Comparison of ENCODE assay signal across 29 cellular contexts in the genomic region with DNA sequence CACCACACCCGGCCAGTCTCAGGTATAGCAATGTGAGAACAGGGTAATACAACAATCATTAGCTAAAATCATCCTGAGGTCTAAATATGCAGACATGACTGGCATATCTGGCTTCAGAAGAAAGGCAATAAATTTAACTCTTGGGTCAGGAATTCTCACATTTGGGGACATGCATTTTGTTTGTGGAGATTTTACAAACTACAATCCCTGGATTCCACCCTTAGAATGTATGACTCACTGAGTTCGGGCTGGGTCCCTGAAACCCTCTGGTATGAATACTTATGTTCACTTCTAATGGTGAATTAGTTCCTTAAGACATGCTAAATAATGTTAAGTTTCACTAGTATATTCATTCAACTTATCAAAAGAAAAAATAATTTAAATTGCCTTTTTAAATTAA.
DNase-seq lines count a peak whose midpoint lies in the region; ATAC-seq, FAIRE-seq and TF ChIP-seq lines count a peak whose summit lies in the region.
"Had no signal": no experiment of that assay in that cellular context is flagged by ENCODE, and none has a peak within 500 bp of the region (broad histone marks: within the 10 kb centered on the region; RNA-seq: fewer than 3 reads in every experiment).

No MANE protein-coding gene starts in this region.

- intact Hi-C loops in left ventricle myocardium superior (cut with micrococcal nuclease) = no loop called here
- intact Hi-C loops in activated CD4-positive, alpha-beta T cell treated with anti-CD3 and anti-CD28 coated beads, Interleukin-2, amount 10 ng/mL, durations not matched to agents 24 days and 14 days (cut with micrococcal nuclease) = no loop called here

- H3K36me3 Mint-ChIP-seq in activated T-cell treated with anti-CD3 and anti-CD28 coated beads, Interleukin-2, amount 50 U/mL, for 4 hours (ENCODE audit: insufficient read depth) = no peaks in the 10 kb centered on the region
- H3K36me3 Mint-ChIP-seq in activated CD4-positive, alpha-beta T cell treated with anti-CD3 and anti-CD28 coated beads, Interleukin-2, amount 10 ng/mL, durations not matched to agents 24 days and 14 days (ENCODE audit: low read depth) = no peaks in the 10 kb centered on the region
- H3K36me3 Mint-ChIP-seq: IgD-negative memory B cell had no signal

- H3K27me3 Mint-ChIP-seq in activated T-cell treated with anti-CD3 and anti-CD28 coated beads, Interleukin-2, amount 50 U/mL, for 4 hours (ENCODE audit: low read depth) = peaks cover 38% of the 10 kb centered on the region
- H3K27me3 Mint-ChIP-seq in activated CD4-positive, alpha-beta T cell treated with anti-CD3 and anti-CD28 coated beads, Interleukin-2, amount 10 ng/mL, durations not matched to agents 24 days and 14 days = peaks cover 56% of the 10 kb centered on the region

- peaks cover 38% of the 10 kb centered on the region for H3K36me3 ChIP-seq in SJSA1
- no peaks in the 10 kb centered on the region for H3K36me3 ChIP-seq in MM.1S (replicated peaks; ENCODE audit: insufficient read depth, low read length)
- H3K36me3 ChIP-seq: esophagus squamous epithelium, left lung, prostate gland, tibial artery had no signal

- peak; percentile 43 for FAIRE-seq in H54 (lab: Jason Lieb, UNC)
- FAIRE-seq: GM18507 had no signal

- no peak overlapping the region for H2AFZ ChIP-seq in MM.1S (ENCODE audit: low read length)
- H2AFZ ChIP-seq: PC-9 had no signal

- no peaks in the 10 kb centered on the region for H4K20me1 ChIP-seq in MM.1S (ENCODE audit: insufficient read depth, low read length)

- H3K4me3 ChIP-seq in SJSA1 = no peak overlapping the region
- no peak overlapping the region for H3K4me3 ChIP-seq in MM.1S (ENCODE audit: low read length)
- H3K4me3 ChIP-seq: esophagus squamous epithelium, left lung, PC-9, prostate gland, SK-N-MC, skin epidermis, tibial artery had no signal

- H3K4me2 ChIP-seq in MM.1S (ENCODE audit: low read depth, low read length) = no peak overlapping the region
- H3K4me2 ChIP-seq: PC-9 had no signal

- no peak for TF ChIP-seq CTCF in MM.1S (IDR thresholded peaks at IDR 0.05; ENCODE audit: low read length)

- H3K4me1 ChIP-seq in SJSA1 (replicated peaks) (peaks cover 21% of the 10 kb centered on the region), MM.1S (ENCODE audit: low read length) (no peaks in the 10 kb centered on the region)
- H3K4me1 ChIP-seq: prostate gland had no signal

- no peak for TF ChIP-seq POLR2A in H54 (IDR thresholded peaks at IDR 0.05; ENCODE audit: low read depth, low read length)

- H3K27me3 ChIP-seq in SJSA1 (replicated peaks) = no peaks in the 10 kb centered on the region
- H3K27me3 ChIP-seq in MM.1S (replicated peaks; ENCODE audit: insufficient read depth, low read length) = no peaks in the 10 kb centered on the region

- H3K79me2 ChIP-seq in MM.1S (ENCODE audit: low read length) = no peaks in the 10 kb centered on the region

- H3K4me3 Mint-ChIP-seq in activated T-cell treated with anti-CD3 and anti-CD28 coated beads, Interleukin-2, amount 50 U/mL, for 4 hours = no peak overlapping the region
- no peak overlapping the region for H3K4me3 Mint-ChIP-seq in activated CD4-positive, alpha-beta T cell treated with anti-CD3 and anti-CD28 coated beads, Interleukin-2, amount 10 ng/mL, durations not matched to agents 24 days and 14 days
- H3K4me3 Mint-ChIP-seq: activated CD8-positive, alpha-beta T cell treated with anti-CD3 and anti-CD28 coated beads, Interleukin-2, amount 10 ng/mL, durations not matched to agents 7 days and 5 days; activated T-cell treated with anti-CD3 and anti-CD28 coated beads, Interleukin-2, amount 50 U/mL, for 24 hours; B cell; IgD-negative memory B cell had no signal

- H3K9ac ChIP-seq in MM.1S (ENCODE audit: low read length) = no peak overlapping the region

- no peaks in the 10 kb centered on the region for H3K9me2 ChIP-seq in MM.1S (replicated peaks; ENCODE audit: insufficient read depth, low read length)

- H3F3A ChIP-seq in MM.1S (ENCODE audit: insufficient read depth, low read length) = no peaks in the 10 kb centered on the region

- no peak for ATAC-seq in left ventricle myocardium superior
- no peak for ATAC-seq in activated T-cell treated with anti-CD3 and anti-CD28 coated beads, Interleukin-2, amount 50 U/mL, for 4 hours
- ATAC-seq: activated CD8-positive, alpha-beta T cell treated with anti-CD3 and anti-CD28 coated beads, Interleukin-2, amount 10 ng/mL, durations not matched to agents 7 days and 5 days; left lung had no signal

- H3K9me3 ChIP-seq in SJSA1 (replicated peaks) = no peaks in the 10 kb centered on the region
- H3K9me3 ChIP-seq in MM.1S (replicated peaks; ENCODE audit: insufficient read depth, low read length) = no peaks in the 10 kb centered on the region
- H3K9me3 ChIP-seq: esophagus squamous epithelium, left lung, prostate gland, tibial artery had no signal

- no peaks in the 10 kb centered on the region for H3K9me3 Mint-ChIP-seq in activated T-cell treated with anti-CD3 and anti-CD28 coated beads, Interleukin-2, amount 50 U/mL, for 4 hours
- H3K9me3 Mint-ChIP-seq in activated CD4-positive, alpha-beta T cell treated with anti-CD3 and anti-CD28 coated beads, Interleukin-2, amount 10 ng/mL, durations not matched to agents 24 days and 14 days = no peaks in the 10 kb centered on the region
- H3K9me3 Mint-ChIP-seq: activated T-cell treated with anti-CD3 and anti-CD28 coated beads, Interleukin-2, amount 50 U/mL, for 24 hours; neural crest cell had no signal

- no peak overlapping the region for H3K27ac Mint-ChIP-seq in activated CD4-positive, alpha-beta T cell treated with anti-CD3 and anti-CD28 coated beads, Interleukin-2, amount 10 ng/mL, durations not matched to agents 24 days and 14 days
- H3K27ac Mint-ChIP-seq: activated CD8-positive, alpha-beta T cell treated with anti-CD3 and anti-CD28 coated beads, Interleukin-2, amount 10 ng/mL, durations not matched to agents 7 days and 5 days; activated T-cell treated with anti-CD3 and anti-CD28 coated beads, Interleukin-2, amount 50 U/mL, for 24 hours; B cell; IgD-negative memory B cell had no signal

- H3K4me1 Mint-ChIP-seq in activated T-cell treated with anti-CD3 and anti-CD28 coated beads, Interleukin-2, amount 50 U/mL, for 4 hours (ENCODE audit: low read depth) = peaks cover 3% of the 10 kb centered on the region
- H3K4me1 Mint-ChIP-seq in activated CD4-positive, alpha-beta T cell treated with anti-CD3 and anti-CD28 coated beads, Interleukin-2, amount 10 ng/mL, durations not matched to agents 24 days and 14 days = peaks cover 2% of the 10 kb centered on the region
- H3K4me1 Mint-ChIP-seq: B cell had no signal

- DNase-seq in H54 (ENCODE audit: insufficient read length, low spot score) (no peak), SJSA1 (ENCODE audit: low read depth in 1 of 2, low spot score in 2 of 2) (peak; percentile 94 to 95), fibroblast of peridontal ligament (ENCODE audit: extremely low read depth) (peak; percentile 40), MM.1S (no peak), left ventricle myocardium superior (no peak)
- no peak for DNase-seq in activated T-cell treated with anti-CD3 and anti-CD28 coated beads, Interleukin-2, amount 50 U/mL, for 4 hours
- DNase-seq in activated CD4-positive, alpha-beta T cell treated with anti-CD3 and anti-CD28 coated beads, Interleukin-2, amount 10 ng/mL, durations not matched to agents 24 days and 14 days = no peak
- DNase-seq: activated CD4-positive, CD25-positive, alpha-beta regulatory T cell; activated CD8-positive, alpha-beta T cell treated with anti-CD3 and anti-CD28 coated beads, Interleukin-2, amount 10 ng/mL, durations not matched to agents 7 days and 5 days; activated naive CD4-positive, alpha-beta T cell treated with Interleukin-2 at 50 U/mL for 16 hours; activated T-cell treated with anti-CD3 and anti-CD28 coated beads, Interleukin-2, amount 50 U/mL, for 24 hours; amygdala; DMS79; effector CD8-positive, alpha-beta T cell; esophagus squamous epithelium; glutamatergic neuron; left lung; NCI-H187; PC-9; stimulated activated naive CD4-positive, alpha-beta T cell treated with Interleukin-2 at 50 U/mL for 16 hours; T-helper 9 cell; tibial artery had no signal

- H3K27ac ChIP-seq in SJSA1 = peak overlapping the region; percentile 8
- H3K27ac ChIP-seq in MM.1S (ENCODE audit: low read length) = no peak overlapping the region
- H3K27ac ChIP-seq: esophagus squamous epithelium, left lung, PC-9, prostate gland, SK-N-MC, skin epidermis, tibial artery had no signal

Comparison
In these comparisons a context has a peak if more than half of its experiments do, and no peak if none do; other contexts are left out.
1. DNase-seq: peak in SJSA1 (2 of 2) and fibroblast of peridontal ligament (single experiment); none in H54 (single experiment), MM.1S (single experiment), left ventricle myocardium superior (single experiment), activated T-cell treated with anti-CD3 and anti-CD28 coated beads, Interleukin-2, amount 50 U/mL, for 4 hours (single experiment) and activated CD4-positive, alpha-beta T cell treated with anti-CD3 and anti-CD28 coated beads, Interleukin-2, amount 10 ng/mL, durations not matched to agents 24 days and 14 days (single experiment).